ENCODE assay signal across 8 cellular contexts in the genomic region with DNA sequence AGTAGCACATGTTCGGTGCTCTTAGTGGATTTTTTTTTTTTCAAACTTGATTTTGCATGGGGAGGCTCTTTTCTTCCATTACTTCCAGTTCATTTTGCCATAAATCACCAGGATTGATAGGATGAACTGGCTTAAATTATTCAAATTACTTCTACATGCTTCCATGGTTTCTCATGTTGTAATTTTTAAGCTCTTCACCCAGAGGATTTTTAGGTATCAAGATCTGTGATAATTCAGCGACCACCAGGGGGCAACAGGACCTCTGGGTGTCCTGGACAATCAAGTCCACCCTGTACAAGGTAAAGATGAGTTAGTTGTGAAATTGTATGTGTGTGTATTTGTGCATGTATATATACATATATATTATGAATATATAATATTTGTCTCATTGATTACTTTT. TPM values are rescaled to one million over a fixed set of nuclear protein-coding genes. Genes with fewer than 3 reads are reported as not detected.
DNase-seq lines count a peak whose midpoint lies in the region; ATAC-seq and TF ChIP-seq lines count a peak whose summit lies in the region.

No MANE protein-coding gene starts in this region.

- DNase-seq in COR-L47 (lab: John Stamatoyannopoulos, UW), result peak; percentile 81
- peak; percentile 36 for DNase-seq in H4 (ENCODE audit: low spot score)
- DNase-seq in NCI-H2196 (lab: John Stamatoyannopoulos, UW; ENCODE audit: unreplicated experiment), result peak; percentile 69
- peak; percentile 39 for DNase-seq in amniotic epithelial cell (ENCODE audit: low read depth)
- peak in 2 of 3 donors; percentile 18 to 68 for DNase-seq in mucosa of descending colon
- DNase-seq in H7, result no peak
- no peak for DNase-seq in activated T-cell treated with anti-CD3 and anti-CD28 coated beads for 4 hours
- no peak for DNase-seq in GM19240 (ENCODE audit: insufficient read length, low spot score)

- H3K27me3 ChIP-seq in H7 (ENCODE audit: control insufficient read depth, insufficient read depth, low read length), result peaks cover 2% of the 10 kb centered on the region; the same call in 1 of the 2 replicates

- no peak for ATAC-seq in mucosa of descending colon

- no peaks in the 10 kb centered on the region for H3K36me3 ChIP-seq in mucosa of descending colon (ENCODE audit: low read depth)
- H3K36me3 ChIP-seq in H7 (replicated peaks; ENCODE audit: control insufficient read depth, insufficient read depth, low read length), result no peaks in the 10 kb centered on the region

- H3K9me3 ChIP-seq in mucosa of descending colon, result no peaks in the 10 kb centered on the region

- H3K4me3 ChIP-seq in mucosa of descending colon (no peak overlapping the region), H7 (ENCODE audit: insufficient read depth, low read depth, low read length) (no peak overlapping the region)

- intact Hi-C loops in mucosa of descending colon (cut with DNase I, micrococcal nuclease), result no loop called here

- H3K4me1 ChIP-seq in mucosa of descending colon (ENCODE audit: low read depth), result peaks cover 5% of the 10 kb centered on the region

- TF ChIP-seq CTCF in mucosa of descending colon (IDR thresholded peaks at IDR 0.05), result no peak

RNA-seq across cellular contexts. Expression of gene EPHA7, which starts 4.2 kb away (rescaled TPM):
- total RNA-seq in H4 (2014; rRNA removed; shearing (Covaris generic)), result 1.7 and 5.6 TPM in 2 replicates
- 100 to 1,000 TPM in 1 of 3 donors, 1 to 10 TPM in 1, under 1 TPM in 1; 0.84 to 126 (median 2.4) TPM for total RNA-seq in mucosa of descending colon
- 6.6 and 10.2 TPM in 2 replicates for total RNA-seq in H7 (2014; rRNA removed; shearing (Covaris generic))

Comparison
In these comparisons a context has a peak if more than half of its experiments do, and no peak if none do; other contexts are left out.
1. DNase-seq: peak in COR-L47 (single experiment), H4 (single experiment), NCI-H2196 (single experiment), amniotic epithelial cell (single experiment) and mucosa of descending colon (2 of 3); none in H7 (single experiment), activated T-cell treated with anti-CD3 and anti-CD28 coated beads for 4 hours (single experiment) and GM19240 (single experiment).